ENCODE assay signal across 18 cellular contexts in the genomic region with DNA sequence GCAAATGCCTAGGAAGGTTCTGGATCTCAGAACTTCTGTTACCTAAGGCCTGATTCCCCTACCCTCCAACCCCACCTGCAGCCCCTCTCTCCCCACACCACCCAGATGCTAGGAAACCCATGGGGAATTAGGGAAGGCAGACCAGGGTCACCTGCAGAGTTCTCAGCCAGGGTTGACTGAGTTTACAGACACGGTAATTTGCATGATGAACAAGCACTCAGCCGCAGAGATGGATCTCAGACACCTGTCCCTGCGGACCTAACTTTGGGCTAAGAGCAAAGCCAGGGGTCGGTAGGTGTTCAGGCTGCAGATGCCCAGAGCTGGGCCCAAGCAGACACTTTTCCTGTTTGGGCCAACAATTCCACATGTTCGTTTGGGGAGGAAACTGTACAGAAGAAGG. TPM values are rescaled to one million over a fixed set of nuclear protein-coding genes. Genes with fewer than 3 reads are reported as not detected.
DNase-seq lines count a peak whose midpoint lies in the region; ATAC-seq and TF ChIP-seq lines count a peak whose summit lies in the region.
"Had no signal": no experiment of that assay in that cellular context is flagged by ENCODE, and none has a peak within 500 bp of the region (broad histone marks: within the 10 kb centered on the region; RNA-seq: fewer than 3 reads in every experiment).

No MANE protein-coding gene starts in this region.

- no peak for TF ChIP-seq CTCF in dorsolateral prefrontal cortex (IDR thresholded peaks at IDR 0.05 in 54 of 56, conservative IDR thresholded peaks at IDR 0.05 in 2 of 56; ENCODE audit: low read depth in 1 of 56, partially characterized antibody in 56 of 56)
- no peak for TF ChIP-seq CTCF in mesothelial cell of epicardium (IDR thresholded peaks at IDR 0.05; ENCODE audit: unreplicated experiment)

- intact Hi-C loops in dorsolateral prefrontal cortex (cut with DNase I), result no loop called here

- peaks cover 0 to 28% (median 9%) of the 10 kb centered on the region in 45 donors for H3K27me3 ChIP-seq in dorsolateral prefrontal cortex
- no peaks in the 10 kb centered on the region for H3K27me3 ChIP-seq in thymus (ENCODE audit: control insufficient read depth, insufficient read depth)

- no peaks in the 10 kb centered on the region for H3K36me3 ChIP-seq in thymus (ENCODE audit: control insufficient read depth, insufficient read depth)

- H3K9me3 ChIP-seq in thymus (ENCODE audit: control insufficient read depth), result no peaks in the 10 kb centered on the region

- no peak overlapping the region for H3K27ac Mint-ChIP-seq in activated naive CD4-positive, alpha-beta T cell treated with anti-CD3 and anti-CD28 coated beads, Interleukin-2, amount 10 ng/mL, durations not matched to agents 7 days and 5 days
- H3K27ac Mint-ChIP-seq in mesothelial cell of epicardium, result no peak overlapping the region

- no peaks in the 10 kb centered on the region for H3K9me3 Mint-ChIP-seq in activated naive CD4-positive, alpha-beta T cell treated with anti-CD3 and anti-CD28 coated beads, Interleukin-2, amount 10 ng/mL, durations not matched to agents 7 days and 5 days
- H3K9me3 Mint-ChIP-seq in mesothelial cell of epicardium, result no peaks in the 10 kb centered on the region

- peak overlapping the region in 2 of 59 donors; percentile 26 to 28 for H3K27ac ChIP-seq in dorsolateral prefrontal cortex
- H3K27ac ChIP-seq in thymus (ENCODE audit: low read depth), result peak overlapping the region; percentile 26
- H3K27ac ChIP-seq: RWPE1 had no signal

- H3K36me3 Mint-ChIP-seq in activated naive CD4-positive, alpha-beta T cell treated with anti-CD3 and anti-CD28 coated beads, Interleukin-2, amount 10 ng/mL, durations not matched to agents 7 days and 5 days, result peaks cover 45% of the 10 kb centered on the region
- no peaks in the 10 kb centered on the region for H3K36me3 Mint-ChIP-seq in mesothelial cell of epicardium

- peaks cover 27% of the 10 kb centered on the region for H3K4me1 ChIP-seq in thymus (ENCODE audit: control insufficient read depth, insufficient read depth, low read length)

- DNase-seq in activated naive CD4-positive, alpha-beta T cell treated with anti-CD3 and anti-CD28 coated beads, Interleukin-2, amount 10 ng/mL, durations not matched to agents 7 days and 5 days, result no peak
- no peak for DNase-seq in activated naive CD4-positive, alpha-beta T cell treated with anti-CD3 and anti-CD28 coated beads, Interleukin-2, amount 50 U/mL, for 16 hours
- DNase-seq in NAMALWA (ENCODE audit: low spot score) (peak; percentile 81), dorsolateral prefrontal cortex (no peak), amniotic stem cell (lab: John Stamatoyannopoulos, UW) (no peak), mesothelial cell of epicardium (ENCODE audit: low spot score in 2 of 2, unreplicated experiment in 2 of 2) (no peak)
- DNase-seq: activated effector memory CD4-positive, alpha-beta T cell treated with Interleukin-2 at 50 U/mL for 16 hours; caudate nucleus; mesenchymal stem cell; NCI-H1092; NCI-H510A; stimulated activated CD4-positive, alpha-beta T cell treated with anti-CD3 and anti-CD28 coated beads, Interleukin-15, amount 100 ng/mL, for 24 hours had no signal

- H3K27me3 Mint-ChIP-seq in activated naive CD4-positive, alpha-beta T cell treated with anti-CD3 and anti-CD28 coated beads, Interleukin-2, amount 10 ng/mL, durations not matched to agents 7 days and 5 days, result no peaks in the 10 kb centered on the region
- H3K27me3 Mint-ChIP-seq in mesothelial cell of epicardium (ENCODE audit: low read depth), result peaks cover 24% of the 10 kb centered on the region

- ATAC-seq in HG02759 (IDR thresholded peaks at IDR 0.05; ENCODE audit: unreplicated experiment), result no peak
- ATAC-seq: esophagus mucosa had no signal

- CTCF ChIA-PET in activated naive CD4-positive, alpha-beta T cell treated with anti-CD3 and anti-CD28 coated beads, Interleukin-2, amount 10 ng/mL, durations not matched to agents 7 days and 5 days (lab: Charles Lee), result interaction anchor here (0.9 to 3.1 kb wide), 4 partner anchors 9 to 14 kb away, joined by 3 to 15 read pairs (median 8); no protein-coding TSS in a partner anchor

- peaks cover 90% of the 10 kb centered on the region for H3K4me1 Mint-ChIP-seq in activated naive CD4-positive, alpha-beta T cell treated with anti-CD3 and anti-CD28 coated beads, Interleukin-2, amount 10 ng/mL, durations not matched to agents 7 days and 5 days
- peaks cover 5% of the 10 kb centered on the region for H3K4me1 Mint-ChIP-seq in mesothelial cell of epicardium

- H3K4me3 ChIP-seq in dorsolateral prefrontal cortex (peak overlapping the region in 32 of 59 donors; percentile 3 to 60 (median 42)), thymus (ENCODE audit: low read length) (no peak overlapping the region)

- peak overlapping the region; percentile 24 for H3K4me3 Mint-ChIP-seq in activated naive CD4-positive, alpha-beta T cell treated with anti-CD3 and anti-CD28 coated beads, Interleukin-2, amount 10 ng/mL, durations not matched to agents 7 days and 5 days
- H3K4me3 Mint-ChIP-seq in mesothelial cell of epicardium, result no peak overlapping the region

- 85% methylated on average over 5 of the region's 5 CpGs for WGBS in thymus

RNA-seq across cellular contexts. Expression of a gene that starts 2.9 kb away (rescaled TPM):
- total RNA-seq in dorsolateral prefrontal cortex, result 10 to 100 TPM in 15 of 120 experiments, 1 to 10 TPM in 105; 1.2 to 21.5 (median 6.5) TPM
- 12.6 TPM for polyA plus RNA-seq in thymus
- total RNA-seq in mesothelial cell of epicardium, result 0.51 to 1.3 TPM (median 0.69 TPM) in 3 replicates

RNA-seq across cellular contexts. Expression of a gene that starts 3.0 kb away (rescaled TPM):
- 1 to 10 TPM in 106 of 120 experiments, under 1 TPM in 9, not detected in 5; 0.63 to 6.2 (median 2.1) TPM for total RNA-seq in dorsolateral prefrontal cortex
- polyA plus RNA-seq in thymus, result 10.8 TPM
- total RNA-seq in mesothelial cell of epicardium, result 0.34 TPM in 1 of 3 replicates, not detected in the others
- total RNA-seq: Daoy had no signal

RNA-seq across cellular contexts. Expression of a gene that starts 17.2 kb away (rescaled TPM):
- total RNA-seq in dorsolateral prefrontal cortex, result 10 to 100 TPM in 2 of 120 experiments, 1 to 10 TPM in 118; 1.3 to 12.2 (median 5.2) TPM
- polyA plus RNA-seq in thymus, result 0.50 TPM
- 0.25 to 0.40 TPM in 2 of 3 replicates, not detected in the other for total RNA-seq in mesothelial cell of epicardium
- total RNA-seq: HT1080 had no signal
